ENCODE assay signal across 12 cellular contexts in the genomic region with DNA sequence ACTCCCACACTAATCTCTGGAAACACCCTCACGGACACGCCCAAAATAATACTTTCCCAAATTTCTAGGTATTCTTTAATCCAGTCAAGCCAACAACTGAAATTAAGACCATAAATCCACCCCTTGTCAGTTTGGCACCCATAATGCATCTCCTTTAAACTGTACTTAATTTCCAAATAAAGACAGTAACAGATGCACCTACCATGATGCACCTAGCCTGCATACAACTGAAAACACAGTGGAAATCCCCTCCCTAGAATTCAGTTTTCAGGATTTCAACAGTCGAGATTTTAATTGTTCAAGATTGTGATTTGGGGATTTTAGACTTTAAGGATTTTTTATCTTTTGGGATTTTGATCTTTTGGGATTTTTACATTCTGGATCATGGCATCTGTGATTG.
"Had no signal": no experiment of that assay in that cellular context is flagged by ENCODE, and none has a peak within 500 bp of the region (broad histone marks: within the 10 kb centered on the region; RNA-seq: fewer than 3 reads in every experiment).

No MANE protein-coding gene starts in this region.

- H3K27ac Mint-ChIP-seq: activated CD4-positive, alpha-beta T cell treated with anti-CD3 and anti-CD28 coated beads, Interleukin-2, amount 10 ng/mL, durations not matched to agents 24 days and 14 days; dendritic cell treated with granulocyte-macrophage colony-stimulating factor and Interleukin-4, amounts not matched to agents 40 ng/mL and 50 ng/mL, for 4 days; mesothelial cell of epicardium; type B pancreatic cell had no signal

- H3K27me3 ChIP-seq: ascending aorta, breast epithelium, gastrocnemius medialis, heart left ventricle had no signal

- H3K27ac ChIP-seq: ascending aorta, breast epithelium, gastrocnemius medialis, heart left ventricle had no signal

- ATAC-seq: gastrocnemius medialis, heart left ventricle, SK-N-SH treated with all-trans-retinoic acid at 6 μM for 48 hours had no signal

- H3K36me3 ChIP-seq: breast epithelium had no signal

- H3K9me3 Mint-ChIP-seq: type B pancreatic cell had no signal

- H3K27me3 Mint-ChIP-seq: activated CD4-positive, alpha-beta T cell treated with anti-CD3 and anti-CD28 coated beads, Interleukin-2, amount 10 ng/mL, durations not matched to agents 24 days and 14 days; dendritic cell treated with granulocyte-macrophage colony-stimulating factor and Interleukin-4, amounts not matched to agents 40 ng/mL and 50 ng/mL, for 4 days; type B pancreatic cell had no signal

- H3K4me3 Mint-ChIP-seq: activated CD4-positive, alpha-beta T cell treated with anti-CD3 and anti-CD28 coated beads, Interleukin-2, amount 10 ng/mL, durations not matched to agents 24 days and 14 days; dendritic cell treated with granulocyte-macrophage colony-stimulating factor and Interleukin-4, amounts not matched to agents 40 ng/mL and 50 ng/mL, for 4 days; mesothelial cell of epicardium; type B pancreatic cell had no signal

- DNase-seq: activated CD4-positive, alpha-beta T cell treated with anti-CD3 and anti-CD28 coated beads, Interleukin-2, amount 10 ng/mL, durations not matched to agents 24 days and 14 days; activated CD8-positive, alpha-beta memory T cell treated with anti-CD3 and anti-CD28 coated beads for 24 hours; gastrocnemius medialis; heart left ventricle; SHP77 treated with DMSO at 0.1 percent for 48 hours; stimulated activated naive CD4-positive, alpha-beta T cell had no signal

- H3K9me3 ChIP-seq: ascending aorta, breast epithelium, gastrocnemius medialis, heart left ventricle had no signal

- H3K4me3 ChIP-seq: ascending aorta, breast epithelium, gastrocnemius medialis, heart left ventricle had no signal

- H3K4me1 ChIP-seq: breast epithelium, gastrocnemius medialis had no signal
